ENCODE assay signal across 8 cellular contexts in the genomic region with DNA sequence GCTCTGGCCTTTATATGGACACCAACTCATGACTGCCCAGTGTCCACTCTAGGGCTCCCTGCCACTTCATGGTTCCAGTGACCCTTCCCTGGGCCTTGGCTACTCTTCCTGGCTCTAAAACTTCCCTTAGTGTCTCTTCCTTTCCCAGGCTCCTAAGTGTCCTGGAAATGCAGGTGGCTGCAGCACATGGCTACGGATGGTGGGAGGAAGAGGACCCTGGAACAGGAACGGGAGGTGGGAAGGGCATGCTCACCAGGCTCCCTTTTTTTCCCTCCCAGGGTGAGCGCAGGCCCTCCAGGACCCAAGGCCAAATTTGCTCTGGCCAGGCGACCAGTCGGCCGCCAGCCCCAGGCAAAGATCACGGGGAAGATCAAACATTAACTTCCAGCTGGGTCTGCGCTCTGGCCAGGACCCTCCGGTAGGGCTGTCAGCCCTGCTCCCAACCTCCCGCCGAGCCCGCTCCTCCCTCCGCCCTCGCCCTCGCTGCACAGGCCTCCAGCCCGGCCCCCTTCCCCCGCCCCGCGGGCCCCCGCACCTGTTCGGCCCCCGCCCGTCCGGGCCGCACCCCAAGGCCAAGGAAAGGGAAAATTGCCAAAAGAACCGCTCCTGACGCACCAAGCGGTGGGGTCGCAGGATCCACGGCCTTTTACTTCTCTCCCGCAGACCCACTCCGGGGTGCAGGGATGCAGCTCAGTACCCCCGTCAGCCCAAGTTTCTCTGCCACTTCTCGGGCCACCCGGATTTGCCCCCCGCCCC. TPM values are rescaled to one million over a fixed set of nuclear protein-coding genes. Genes with fewer than 3 reads are reported as not detected.
DNase-seq lines count a peak whose midpoint lies in the region; ATAC-seq and TF ChIP-seq lines count a peak whose summit lies in the region.

No MANE protein-coding gene starts in this region.

- POLR2A ChIA-PET in naive thymus-derived CD8-positive, alpha-beta T cell (lab: Charles Lee), result interaction anchor here (0.5 to 3.3 kb wide), 9 partner anchors 11 to 268 kb away, joined by 3 to 19 read pairs (median 4); a partner anchor contains a TSS

- H3K36me3 Mint-ChIP-seq in effector memory CD8-positive, alpha-beta T cell (ENCODE audit: insufficient read depth), result peaks cover 3% of the 10 kb centered on the region
- no peaks in the 10 kb centered on the region for H3K36me3 Mint-ChIP-seq in naive thymus-derived CD8-positive, alpha-beta T cell

- no peak overlapping the region for H3K27ac Mint-ChIP-seq in effector memory CD8-positive, alpha-beta T cell
- H3K27ac Mint-ChIP-seq in naive thymus-derived CD8-positive, alpha-beta T cell, result peak overlapping the region; percentile 60 to 95 (median 90)

- no peak overlapping the region for H3K4me3 ChIP-seq in WERI-Rb-1 (ENCODE audit: low read depth, low read length)

- no peaks in the 10 kb centered on the region for H3K27me3 ChIP-seq in WERI-Rb-1 (ENCODE audit: insufficient read depth, low read depth, severe bottlenecking)

- no peaks in the 10 kb centered on the region for H3K9me3 Mint-ChIP-seq in effector memory CD8-positive, alpha-beta T cell
- H3K9me3 Mint-ChIP-seq in naive thymus-derived CD8-positive, alpha-beta T cell, result no peaks in the 10 kb centered on the region

- peaks cover 26 to 61% of the 10 kb centered on the region in 2 donors for H3K27me3 Mint-ChIP-seq in effector memory CD8-positive, alpha-beta T cell
- H3K27me3 Mint-ChIP-seq in naive thymus-derived CD8-positive, alpha-beta T cell, result peaks cover 0 to 12% (median 0%) of the 10 kb centered on the region in 5 donors

- no peak for ATAC-seq in effector memory CD8-positive, alpha-beta T cell (replicated peaks)
- ATAC-seq in naive thymus-derived CD8-positive, alpha-beta T cell, result peak in 1 of 2 donors; percentile 18
- no peak for ATAC-seq in HG03520 (IDR thresholded peaks at IDR 0.05; ENCODE audit: unreplicated experiment)
- no peak for ATAC-seq in activated CD4-positive, CD25-positive, alpha-beta regulatory T cell treated with anti-CD3 and anti-CD28 coated beads, Interleukin-2, amount 50 U/mL, for 24 hours

- peaks cover 20 to 29% of the 10 kb centered on the region in 2 donors for H3K4me1 Mint-ChIP-seq in effector memory CD8-positive, alpha-beta T cell (ENCODE audit: low read depth in 2 of 2)
- H3K4me1 Mint-ChIP-seq in naive thymus-derived CD8-positive, alpha-beta T cell, result peaks cover 25 to 42% (median 34%) of the 10 kb centered on the region in 4 donors

- peak overlapping the region; percentile 64 to 76 for H3K4me3 Mint-ChIP-seq in effector memory CD8-positive, alpha-beta T cell
- peak overlapping the region; percentile 83 to 98 (median 92) for H3K4me3 Mint-ChIP-seq in naive thymus-derived CD8-positive, alpha-beta T cell

- H3K27ac ChIP-seq in WERI-Rb-1, result no peak overlapping the region

- H3K9me3 ChIP-seq in WERI-Rb-1 (ENCODE audit: severe bottlenecking), result no peaks in the 10 kb centered on the region

- no peak for TF ChIP-seq CTCF in WERI-Rb-1 (IDR thresholded peaks at IDR 0.05; ENCODE audit: low read depth, low read length)

- no peaks in the 10 kb centered on the region for H3K36me3 ChIP-seq in WERI-Rb-1

- DNase-seq in stimulated activated CD4-positive, alpha-beta T cell treated with anti-CD3 and anti-CD28 coated beads, Interleukin-12 subunit alpha, Interleukin-12 subunit beta, amount 100 ng/mL, for 4 hours, result peak; percentile 16
- DNase-seq in stimulated activated CD4-positive, alpha-beta T cell treated with anti-CD3 and anti-CD28 coated beads, Interleukin-1b, Interleukin-23, amount 100 ng/mL, for 48 hours, result no peak
- no peak for DNase-seq in effector memory CD8-positive, alpha-beta T cell
- DNase-seq in naive thymus-derived CD8-positive, alpha-beta T cell, result peak in 5 of 10 donors; percentile 13 to 39 (median 25)
- DNase-seq in dermis blood vessel endothelial cell (no peak), WERI-Rb-1 (no peak)

RNA-seq across cellular contexts. Expression of a gene that starts 1.0 kb away (rescaled TPM):
- total RNA-seq in naive thymus-derived CD8-positive, alpha-beta T cell, result 10 to 100 TPM; 32.4 to 37.7 TPM
- 10 to 100 TPM; 22.5 to 44.4 (median 30.1) TPM for polyA plus RNA-seq in naive thymus-derived CD8-positive, alpha-beta T cell
- total RNA-seq in dermis blood vessel endothelial cell, result 0.60 and 1.7 TPM in 2 replicates

RNA-seq across cellular contexts. Expression of a gene that starts 54.0 kb away (rescaled TPM):
- total RNA-seq in naive thymus-derived CD8-positive, alpha-beta T cell, result 1 to 10 TPM; 8.5 to 8.9 TPM
- polyA plus RNA-seq in naive thymus-derived CD8-positive, alpha-beta T cell, result 1 to 10 TPM; 1.8 to 3.9 (median 2.0) TPM
- total RNA-seq in dermis blood vessel endothelial cell, result 30.7 and 37.6 TPM in 2 replicates

Comparison
In these comparisons a context has a peak if more than half of its experiments do, and no peak if none do; other contexts are left out.
1. H3K27ac Mint-ChIP-seq: peak in naive thymus-derived CD8-positive, alpha-beta T cell (10 of 10); none in effector memory CD8-positive, alpha-beta T cell (0 of 2).
2. RNA of a gene that starts 1.0 kb away (total RNA-seq): 32.4 to 37.7 TPM in naive thymus-derived CD8-positive, alpha-beta T cell; 0.60 to 1.7 TPM in dermis blood vessel endothelial cell; every median in the first group is over 10 times any median in the second.